ENCODE assay signal across 24 cellular contexts in the genomic region with DNA sequence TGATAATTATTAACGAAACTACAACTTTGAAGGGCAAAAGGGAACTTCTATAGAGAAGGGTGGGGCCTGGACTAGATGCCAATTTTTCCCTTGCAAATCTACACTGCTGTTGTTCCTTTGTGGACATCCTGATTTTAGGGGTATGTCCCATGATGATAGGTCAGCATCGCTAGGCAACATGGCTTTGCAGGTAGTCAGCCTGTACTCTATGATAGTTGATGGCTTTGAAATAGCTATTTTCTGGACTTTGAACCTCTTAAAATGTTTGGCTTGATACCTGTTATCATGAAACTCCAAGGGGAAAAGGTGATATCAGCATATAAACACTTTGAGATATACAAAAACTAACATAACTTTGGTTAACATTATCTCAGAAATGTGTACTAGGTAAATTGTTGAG.
DNase-seq lines count a peak whose midpoint lies in the region; ATAC-seq, FAIRE-seq and TF ChIP-seq lines count a peak whose summit lies in the region.
"Had no signal": no experiment of that assay in that cellular context is flagged by ENCODE, and none has a peak within 500 bp of the region (broad histone marks: within the 10 kb centered on the region; RNA-seq: fewer than 3 reads in every experiment).

No MANE protein-coding gene starts in this region.

- H3K27me3 Mint-ChIP-seq in Caco-2 (ENCODE audit: insufficient read depth, unreplicated experiment): no peaks in the 10 kb centered on the region
- H3K27me3 Mint-ChIP-seq: CD8-positive, alpha-beta memory T cell had no signal

- CTCF ChIA-PET in Caco-2 (lab: Charles Lee): interaction anchor here (1.0 kb wide), 1 partner anchor 226 kb away, joined by 3 read pairs; no protein-coding TSS in a partner anchor

- H3K27me3 ChIP-seq in Caco-2 (replicated peaks; ENCODE audit: control insufficient read depth, insufficient read depth, low read length) (no peaks in the 10 kb centered on the region), hepatocyte (no peaks in the 10 kb centered on the region), pancreas (no peaks in the 10 kb centered on the region)
- H3K27me3 ChIP-seq: BE2C; BLaER1 treated with 17β-estradiol and CSF1 and Interleukin-3, amounts not matched to agents 10 nM and 100 nM had no signal

- H3K27ac ChIP-seq in hepatocyte: no peak overlapping the region
- H3K27ac ChIP-seq in pancreas: no peak overlapping the region
- H3K27ac ChIP-seq: A549; BLaER1 treated with 17β-estradiol and CSF1 and Interleukin-3, amounts not matched to agents 10 nM and 100 nM had no signal

- no peak overlapping the region for H3K4me2 ChIP-seq in hepatocyte
- H3K4me2 ChIP-seq: A549; BLaER1 treated with 17β-estradiol and CSF1 and Interleukin-3, amounts not matched to agents 10 nM and 100 nM; GM23338 had no signal

- peaks cover 15% of the 10 kb centered on the region for H3K9me3 Mint-ChIP-seq in Caco-2 (ENCODE audit: unreplicated experiment)
- H3K9me3 Mint-ChIP-seq: CD4-positive, alpha-beta T cell; CD8-positive, alpha-beta memory T cell; GM23338; H9 had no signal

- H3K9me3 ChIP-seq in Caco-2 (peaks cover 9% of the 10 kb centered on the region; the same call in 1 of the 2 replicates), hepatocyte (ENCODE audit: low read depth) (no peaks in the 10 kb centered on the region), pancreas (no peaks in the 10 kb centered on the region)
- H3K9me3 ChIP-seq: A549; BE2C; BLaER1 treated with 17β-estradiol and CSF1 and Interleukin-3, amounts not matched to agents 10 nM and 100 nM had no signal

- POLR2A ChIA-PET in Caco-2 (lab: Charles Lee): no interaction called here

- BruUV-seq in Caco-2 (replicated peaks; lab: Mats Ljungman, UMichigan): no TSS peak

- TF ChIP-seq CTCF in Caco-2 (IDR thresholded peaks at IDR 0.05; ENCODE audit: insufficient read depth in 1 of 2, low read depth in 1 of 2, low read length in 1 of 2, severe bottlenecking in 1 of 2, unreplicated experiment in 1 of 2): no peak
- TF ChIP-seq CTCF in hepatocyte (IDR thresholded peaks at IDR 0.05; ENCODE audit: poor library complexity): no peak
- no peak for TF ChIP-seq CTCF in pancreas (IDR thresholded peaks at IDR 0.05)

- peak in 3 of 4 donors; percentile 55 to 67 (median 60) for ATAC-seq in pancreas
- ATAC-seq in GM21390 (IDR thresholded peaks at IDR 0.05; ENCODE audit: unreplicated experiment): no peak
- ATAC-seq: A549, GM12878, GM23338, HCT116 had no signal

- H3K4me3 ChIP-seq in Caco-2 (ENCODE audit: low read depth, low read length) (no peak overlapping the region), hepatocyte (no peak overlapping the region), pancreas (no peak overlapping the region)
- H3K4me3 ChIP-seq: A549; BLaER1 treated with 17β-estradiol and CSF1 and Interleukin-3, amounts not matched to agents 10 nM and 100 nM; GM12878; GM23338 had no signal

- H3K4me1 Mint-ChIP-seq in Caco-2 (ENCODE audit: low read depth, unreplicated experiment): no peaks in the 10 kb centered on the region
- H3K4me1 Mint-ChIP-seq: CD14-positive monocyte had no signal

- no peak overlapping the region for H2AFZ ChIP-seq in hepatocyte
- H2AFZ ChIP-seq: GM23338 had no signal

- peaks cover 8% of the 10 kb centered on the region for H3K36me3 Mint-ChIP-seq in Caco-2 (ENCODE audit: insufficient read depth, unreplicated experiment)
- H3K36me3 Mint-ChIP-seq: CD14-positive monocyte; CD8-positive, alpha-beta memory T cell had no signal

- peaks cover 23% of the 10 kb centered on the region for H3K79me2 ChIP-seq in hepatocyte

- no peaks in the 10 kb centered on the region for H3K9me2 ChIP-seq in hepatocyte (replicated peaks; ENCODE audit: insufficient read depth)

- H3K4me3 Mint-ChIP-seq in Caco-2 (ENCODE audit: unreplicated experiment): no peak overlapping the region
- H3K4me3 Mint-ChIP-seq: CD14-positive monocyte; CD4-positive, alpha-beta T cell; CD8-positive, alpha-beta memory T cell; GM23338; H9 had no signal

- WGBS in hepatocyte (ENCODE audit: low lambda C conversion rate, missing lambda C conversion rate): 55% methylated on average over 2 of the region's 2 CpGs
- 15 to 32% methylated on average over 2 of the region's 2 CpGs for WGBS in pancreas, 2 donors

- peak; percentile 71 to 81 for DNase-seq in Caco-2
- DNase-seq in hepatocyte (ENCODE audit: low spot score): peak; percentile 23
- DNase-seq in pancreas: no peak
- no peak for DNase-seq in NCI-H1417 (lab: John Stamatoyannopoulos, UW)
- no peak for DNase-seq in NCI-H524 (lab: John Stamatoyannopoulos, UW)
- DNase-seq: 8988T; ACHN; AML-193; BE2C; Calu3; CD4-positive, alpha-beta T cell; CD8-positive, alpha-beta memory T cell; DMS79; EL; GDM1; H9 had no signal

- H4K20me1 ChIP-seq in hepatocyte (ENCODE audit: insufficient read depth, poor library complexity, severe bottlenecking): no peaks in the 10 kb centered on the region
- H4K20me1 ChIP-seq: BLaER1 treated with 17β-estradiol and CSF1 and Interleukin-3, amounts not matched to agents 10 nM and 100 nM had no signal

- H3K36me3 ChIP-seq in Caco-2 (ENCODE audit: control insufficient read depth, insufficient read depth, low read length) (no peaks in the 10 kb centered on the region; the same call in 1 of the 2 replicates), hepatocyte (replicated peaks; ENCODE audit: insufficient read depth, low read depth) (no peaks in the 10 kb centered on the region), pancreas (no peaks in the 10 kb centered on the region)
- H3K36me3 ChIP-seq: BE2C; BLaER1 treated with 17β-estradiol and CSF1 and Interleukin-3, amounts not matched to agents 10 nM and 100 nM had no signal

- peaks cover 46% of the 10 kb centered on the region for H3K4me1 ChIP-seq in Caco-2
- H3K4me1 ChIP-seq in hepatocyte (ENCODE audit: insufficient read depth): peaks cover 11% of the 10 kb centered on the region
- peaks cover 4 to 7% (median 5%) of the 10 kb centered on the region in 3 donors for H3K4me1 ChIP-seq in pancreas
- H3K4me1 ChIP-seq: A549, BE2C had no signal

- FAIRE-seq in pancreas (lab: Jason Lieb, UNC): no peak
- FAIRE-seq: A549, GM12878, GM19239 had no signal

- H3K27ac Mint-ChIP-seq in Caco-2 (ENCODE audit: unreplicated experiment): peak overlapping the region; percentile 1
- H3K27ac Mint-ChIP-seq: CD14-positive monocyte; CD4-positive, alpha-beta T cell; CD8-positive, alpha-beta memory T cell; GM23338; H9 had no signal

- intact Hi-C loops in Caco-2 (cut with micrococcal nuclease; ENCODE audit: unreplicated experiment): loop anchor here (1.0 to 10.0 kb wide), 5 partner anchors 46 to 248 kb away; no protein-coding TSS in a partner anchor
- intact Hi-C loops in pancreas (cut with DNase I): no loop called here

Comparison
In these comparisons a context has a peak if more than half of its experiments do, and no peak if none do; other contexts are left out.
1. DNase-seq: peak in Caco-2 (2 of 2) and hepatocyte (single experiment); none in pancreas (0 of 6), NCI-H1417 (0 of 3) and NCI-H524 (0 of 2).